Comparison of ENCODE assay signal across 18 cellular contexts in genomic region chr10:104736006-104736405, GRCh38.
"Had no signal": no experiment of that assay in that cellular context is flagged by ENCODE, and none has a peak within 500 bp of the region (broad histone marks: within the 10 kb centered on the region; RNA-seq: fewer than 3 reads in every experiment).

No MANE protein-coding gene starts in this region.

- ATAC-seq: left colon; right lobe of liver; stimulated activated memory B cell treated with anti-CD40 and anti-IgM and Interleukin-4, amounts not matched to agents 10 μg/mL and 1 μg/mL and 100 μg/mL, for 72 hours had no signal

- H3K4me3 Mint-ChIP-seq: activated CD4-positive, alpha-beta memory T cell treated with anti-CD3 and anti-CD28 coated beads, Interleukin-2, amount 10 ng/mL, durations not matched to agents 7 days and 5 days; activated naive CD4-positive, alpha-beta T cell treated with anti-CD3 and anti-CD28 coated beads, Interleukin-2, amount 50 U/mL, for 24 hours; activated T-cell treated with anti-CD3 and anti-CD28 coated beads, Interleukin-2, amount 50 U/mL, for 24 hours; stimulated activated memory B cell treated with anti-CD40 and anti-IgM and Interleukin-4, amounts not matched to agents 10 μg/mL and 1 μg/mL and 100 μg/mL, for 72 hours had no signal

- DNase-seq: activated CD4-positive, alpha-beta memory T cell treated with anti-CD3 and anti-CD28 coated beads, Interleukin-2, amount 10 ng/mL, durations not matched to agents 7 days and 5 days; activated CD4-positive, alpha-beta T cell treated with anti-CD3 and anti-CD28 coated beads for 4 hours; activated effector memory CD4-positive, alpha-beta T cell treated with Interleukin-2 at 50 U/mL for 16 hours; activated T-cell treated with anti-CD3 and anti-CD28 coated beads, Interleukin-2, amount 50 U/mL, for 24 hours; adrenal gland; cortex of kidney; effector CD8-positive, alpha-beta T cell; foreskin fibroblast; glutamatergic neuron; left colon; mesenchymal stem cell; right lobe of liver; stimulated activated CD4-positive, alpha-beta T cell treated with anti-CD3 and anti-CD28 coated beads, Interleukin-12 subunit alpha, Interleukin-12 subunit beta, amount 100 ng/mL, for 4 hours; stimulated activated CD4-positive, alpha-beta T cell treated with anti-CD3 and anti-CD28 coated beads, Interleukin-2, amount 100 ng/mL, for 24 hours; T-helper 2 cell had no signal

- H3K36me3 Mint-ChIP-seq: activated naive CD4-positive, alpha-beta T cell treated with anti-CD3 and anti-CD28 coated beads, Interleukin-2, amount 50 U/mL, for 24 hours; stimulated activated memory B cell treated with anti-CD40 and anti-IgM and Interleukin-4, amounts not matched to agents 10 μg/mL and 1 μg/mL and 100 μg/mL, for 72 hours had no signal

- H3K9me3 ChIP-seq: adrenal gland, prostate gland, right lobe of liver had no signal

- H3K36me3 ChIP-seq: adrenal gland, prostate gland, right lobe of liver had no signal

- H3K27me3 Mint-ChIP-seq: stimulated activated memory B cell treated with anti-CD40 and anti-IgM and Interleukin-4, amounts not matched to agents 10 μg/mL and 1 μg/mL and 100 μg/mL, for 72 hours had no signal

- H3K9me3 Mint-ChIP-seq: activated CD4-positive, alpha-beta memory T cell treated with anti-CD3 and anti-CD28 coated beads, Interleukin-2, amount 10 ng/mL, durations not matched to agents 7 days and 5 days; activated naive CD4-positive, alpha-beta T cell treated with anti-CD3 and anti-CD28 coated beads, Interleukin-2, amount 50 U/mL, for 24 hours; activated T-cell treated with anti-CD3 and anti-CD28 coated beads, Interleukin-2, amount 50 U/mL, for 24 hours; stimulated activated memory B cell treated with anti-CD40 and anti-IgM and Interleukin-4, amounts not matched to agents 10 μg/mL and 1 μg/mL and 100 μg/mL, for 72 hours had no signal

- H3K4me1 ChIP-seq: adrenal gland, prostate gland, right lobe of liver had no signal

- H3K4me3 ChIP-seq: adrenal gland, prostate gland, right lobe of liver had no signal

- H3K27ac Mint-ChIP-seq: activated CD4-positive, alpha-beta memory T cell treated with anti-CD3 and anti-CD28 coated beads, Interleukin-2, amount 10 ng/mL, durations not matched to agents 7 days and 5 days; activated naive CD4-positive, alpha-beta T cell treated with anti-CD3 and anti-CD28 coated beads, Interleukin-2, amount 50 U/mL, for 24 hours; activated T-cell treated with anti-CD3 and anti-CD28 coated beads, Interleukin-2, amount 50 U/mL, for 24 hours; stimulated activated memory B cell treated with anti-CD40 and anti-IgM and Interleukin-4, amounts not matched to agents 10 μg/mL and 1 μg/mL and 100 μg/mL, for 72 hours had no signal

- H3K27ac ChIP-seq: prostate gland, right lobe of liver had no signal

- H3K4me1 Mint-ChIP-seq: activated CD4-positive, alpha-beta memory T cell treated with anti-CD3 and anti-CD28 coated beads, Interleukin-2, amount 10 ng/mL, durations not matched to agents 7 days and 5 days; activated naive CD4-positive, alpha-beta T cell treated with anti-CD3 and anti-CD28 coated beads, Interleukin-2, amount 50 U/mL, for 24 hours; stimulated activated memory B cell treated with anti-CD40 and anti-IgM and Interleukin-4, amounts not matched to agents 10 μg/mL and 1 μg/mL and 100 μg/mL, for 72 hours had no signal
